8 cellular contexts compared by ENCODE assay signal in the genomic region with DNA sequence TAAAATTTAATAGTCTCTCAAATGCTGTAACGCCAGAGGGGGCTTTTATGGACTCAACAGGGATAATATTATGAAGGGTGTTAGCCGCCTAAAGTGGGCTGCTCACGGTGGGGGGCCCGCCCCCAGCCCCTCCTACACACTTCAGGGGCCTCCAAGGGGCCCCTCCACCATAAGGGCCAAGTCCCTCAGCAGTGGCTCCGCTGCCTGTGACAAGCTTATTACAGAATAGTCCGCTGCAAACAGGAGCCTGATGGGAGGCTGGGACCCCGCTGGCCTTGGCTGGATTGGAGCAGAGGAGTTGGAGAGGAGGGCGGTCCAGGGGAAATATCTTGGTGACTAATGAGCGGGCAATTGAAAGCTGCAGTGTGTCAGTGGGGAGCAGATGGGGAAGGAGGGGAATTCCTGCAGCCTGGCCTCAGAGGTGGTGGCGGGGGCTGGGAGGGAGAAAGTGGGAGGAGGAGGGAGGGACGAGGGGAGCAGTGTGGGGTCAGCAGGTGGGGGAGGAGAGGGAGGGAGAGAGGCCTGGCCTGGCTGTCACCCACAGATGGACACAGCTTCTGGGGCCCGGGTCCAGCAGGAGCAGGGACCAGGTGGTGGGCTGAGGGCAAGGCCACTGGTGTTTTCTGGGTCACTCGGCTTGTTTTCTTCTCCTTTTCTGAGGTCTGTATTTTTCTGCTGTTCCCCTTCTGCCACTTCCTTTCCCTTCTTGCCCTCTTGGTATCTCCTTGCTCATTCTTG. TPM values are rescaled to one million over a fixed set of nuclear protein-coding genes. Genes with fewer than 3 reads are reported as not detected.
DNase-seq lines count a peak whose midpoint lies in the region; ATAC-seq and TF ChIP-seq lines count a peak whose summit lies in the region.

No MANE protein-coding gene starts in this region.

- no peaks in the 10 kb centered on the region for H3K27me3 ChIP-seq in right atrium auricular region
- H3K27me3 ChIP-seq in vagina = no peaks in the 10 kb centered on the region

- H3K4me1 ChIP-seq in right atrium auricular region = peaks cover 0 to 9% of the 10 kb centered on the region in 2 donors
- H3K4me1 ChIP-seq in vagina = peaks cover 22% of the 10 kb centered on the region

- H3K9me3 ChIP-seq in right atrium auricular region = no peaks in the 10 kb centered on the region
- H3K9me3 ChIP-seq in vagina = no peaks in the 10 kb centered on the region

- TF ChIP-seq CTCF in right atrium auricular region (IDR thresholded peaks at IDR 0.05) (no peak), vagina (IDR thresholded peaks at IDR 0.05) (no peak)

- no peak for TF ChIP-seq POLR2A in vagina (IDR thresholded peaks at IDR 0.05)

- no peak overlapping the region for H3K4me3 ChIP-seq in right atrium auricular region
- H3K4me3 ChIP-seq in vagina = no peak overlapping the region

- H3K36me3 ChIP-seq in right atrium auricular region (no peaks in the 10 kb centered on the region), vagina (no peaks in the 10 kb centered on the region)

- DNase-seq in Right ventricle myocardium superior (no peak), right atrium auricular region (ENCODE audit: low spot score) (no peak), SK-N-DZ (ENCODE audit: low spot score) (peak; percentile 49), iris pigment epithelial cell (ENCODE audit: low read depth) (peak; percentile 93), vagina (ENCODE audit: extremely low spot score in 2 of 2) (no peak), substantia nigra (lab: John Stamatoyannopoulos, UW) (no peak), posterior vena cava (ENCODE audit: low spot score) (no peak)
- DNase-seq in stimulated activated CD4-positive, alpha-beta T cell treated with anti-CD3 and anti-CD28 coated beads, Interleukin-1b, Interleukin-23, amount 100 ng/mL, for 48 hours = no peak

- no peak overlapping the region for H3K27ac ChIP-seq in right atrium auricular region
- no peak overlapping the region for H3K27ac ChIP-seq in vagina
- no peak overlapping the region for H3K27ac ChIP-seq in substantia nigra (ENCODE audit: low read depth, low read length, poor library complexity, severe bottlenecking)

- intact Hi-C loops in Right ventricle myocardium superior (cut with DNase I) (no loop called here), vagina (cut with DNase I) (no loop called here), posterior vena cava (cut with DNase I) (no loop called here)

- ATAC-seq in Right ventricle myocardium superior (ENCODE audit: poor library complexity) = peak; percentile 39

RNA-seq across cellular contexts. Expression of gene FOXP4, which starts 57.6 kb away (rescaled TPM):
- total RNA-seq in Right ventricle myocardium superior (14.4 TPM), right atrium auricular region (10 to 100 TPM in 1 of 2 donors, 1 to 10 TPM in 1; 9.3 to 20.2 TPM), vagina (7.4 TPM), posterior vena cava (10 to 100 TPM; 16.8 to 26.9 TPM)
- 5.3 and 8.4 TPM in 2 replicates for polyA plus RNA-seq in SK-N-DZ (2014; cell fraction: cytosol; rRNA removed)
- polyA plus RNA-seq in SK-N-DZ (2014; cell fraction: nucleus; rRNA removed) = 2.2 and 3.9 TPM in 2 replicates

Comparison
In these comparisons a context has a peak if more than half of its experiments do, and no peak if none do; other contexts are left out.
1. DNase-seq: peak in SK-N-DZ (single experiment) and iris pigment epithelial cell (single experiment); none in Right ventricle myocardium superior (single experiment), right atrium auricular region (single experiment), vagina (0 of 2), substantia nigra (0 of 49), posterior vena cava (single experiment) and stimulated activated CD4-positive, alpha-beta T cell treated with anti-CD3 and anti-CD28 coated beads, Interleukin-1b, Interleukin-23, amount 100 ng/mL, for 48 hours (single experiment).